In the genomic region with DNA sequence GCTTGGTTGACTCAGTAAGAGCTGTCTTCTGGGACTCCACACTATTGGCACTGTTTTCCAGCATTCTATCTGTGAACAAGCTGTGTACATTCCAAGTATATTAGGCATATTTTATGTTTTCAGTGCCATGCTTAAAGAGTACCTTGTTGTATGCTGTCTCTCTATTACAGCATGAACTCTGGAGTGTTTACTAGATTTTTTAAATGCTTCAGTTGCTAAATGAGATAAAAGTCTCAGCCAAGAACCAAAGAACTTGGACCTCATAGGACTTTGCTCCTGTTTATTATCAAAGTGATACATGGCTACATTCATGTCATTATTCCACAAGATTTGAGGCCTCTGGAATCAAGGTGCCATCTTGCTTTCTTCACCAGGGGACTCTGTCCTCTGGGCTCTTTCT, we compare ENCODE assay signal across 10 cellular contexts.
DNase-seq lines count a peak whose midpoint lies in the region; ATAC-seq and TF ChIP-seq lines count a peak whose summit lies in the region.
"Had no signal": no experiment of that assay in that cellular context is flagged by ENCODE, and none has a peak within 500 bp of the region (broad histone marks: within the 10 kb centered on the region; RNA-seq: fewer than 3 reads in every experiment).

No MANE protein-coding gene starts in this region.

- peak overlapping the region in 3 of 4 donors; percentile 10 to 73 (median 63) for H3K27ac ChIP-seq in tibial nerve

- TF ChIP-seq EP300 in tibial nerve (IDR thresholded peaks at IDR 0.05): no peak

- POLR2A ChIA-PET in activated CD8-positive, alpha-beta T cell treated with anti-CD3 and anti-CD28 coated beads, Interleukin-2, amount 10 ng/mL, durations not matched to agents 7 days and 5 days (lab: Charles Lee): no interaction called here

- H3K4me1 Mint-ChIP-seq in activated CD8-positive, alpha-beta T cell treated with anti-CD3 and anti-CD28 coated beads, Interleukin-2, amount 10 ng/mL, durations not matched to agents 7 days and 5 days (ENCODE audit: low read depth): peaks cover 2% of the 10 kb centered on the region
- H3K4me1 Mint-ChIP-seq: activated naive CD8-positive, alpha-beta T cell treated with anti-CD3 and anti-CD28 coated beads, Interleukin-2, amount 10 ng/mL, durations not matched to agents 7 days and 5 days; stimulated activated naive CD8-positive, alpha-beta T cell treated with anti-CD3 and anti-CD28 coated beads, Interleukin-15, amount 100 ng/mL, for 72 hours had no signal

- no peaks in the 10 kb centered on the region for H3K9me3 ChIP-seq in tibial nerve

- no peaks in the 10 kb centered on the region for H3K27me3 ChIP-seq in tibial nerve

- peaks cover 0 to 21% (median 0%) of the 10 kb centered on the region in 4 donors for H3K4me1 ChIP-seq in tibial nerve

- TF ChIP-seq POLR2A in tibial nerve (IDR thresholded peaks at IDR 0.05): no peak

- no peaks in the 10 kb centered on the region for H3K9me3 Mint-ChIP-seq in activated CD8-positive, alpha-beta T cell treated with anti-CD3 and anti-CD28 coated beads, Interleukin-2, amount 10 ng/mL, durations not matched to agents 7 days and 5 days (ENCODE audit: insufficient read depth)

- DNase-seq in M059J (ENCODE audit: low read depth) (peak; percentile 71), epidermal melanocyte (ENCODE audit: insufficient read length, low spot score) (peak; percentile 24), left colon (no peak), tibial nerve (ENCODE audit: low spot score in 2 of 2) (no peak), HK-2 (ENCODE audit: unreplicated experiment) (no peak)
- no peak for DNase-seq in activated CD8-positive, alpha-beta T cell treated with anti-CD3 and anti-CD28 coated beads, Interleukin-2, amount 10 ng/mL, durations not matched to agents 7 days and 5 days
- DNase-seq: activated naive CD8-positive, alpha-beta T cell treated with anti-CD3 and anti-CD28 coated beads, Interleukin-2, amount 10 ng/mL, durations not matched to agents 7 days and 5 days; NCI-H82; stimulated activated naive CD8-positive, alpha-beta T cell treated with anti-CD3 and anti-CD28 coated beads, Interleukin-15, amount 100 ng/mL, for 72 hours had no signal

- intact Hi-C loops in left colon (cut with DNase I, micrococcal nuclease): no loop called here

- no peak overlapping the region for H3K27ac Mint-ChIP-seq in activated CD8-positive, alpha-beta T cell treated with anti-CD3 and anti-CD28 coated beads, Interleukin-2, amount 10 ng/mL, durations not matched to agents 7 days and 5 days
- H3K27ac Mint-ChIP-seq: activated naive CD8-positive, alpha-beta T cell treated with anti-CD3 and anti-CD28 coated beads, Interleukin-2, amount 10 ng/mL, durations not matched to agents 7 days and 5 days had no signal

- no peak overlapping the region for H3K4me3 Mint-ChIP-seq in activated CD8-positive, alpha-beta T cell treated with anti-CD3 and anti-CD28 coated beads, Interleukin-2, amount 10 ng/mL, durations not matched to agents 7 days and 5 days
- H3K4me3 Mint-ChIP-seq: activated naive CD8-positive, alpha-beta T cell treated with anti-CD3 and anti-CD28 coated beads, Interleukin-2, amount 10 ng/mL, durations not matched to agents 7 days and 5 days; stimulated activated naive CD8-positive, alpha-beta T cell treated with anti-CD3 and anti-CD28 coated beads, Interleukin-15, amount 100 ng/mL, for 72 hours had no signal

- H3K36me3 Mint-ChIP-seq in activated CD8-positive, alpha-beta T cell treated with anti-CD3 and anti-CD28 coated beads, Interleukin-2, amount 10 ng/mL, durations not matched to agents 7 days and 5 days (ENCODE audit: low read depth): no peaks in the 10 kb centered on the region

- no peaks in the 10 kb centered on the region for H3K36me3 ChIP-seq in tibial nerve

- no peak for TF ChIP-seq CTCF in tibial nerve (IDR thresholded peaks at IDR 0.05)

- no peak overlapping the region for H3K4me3 ChIP-seq in tibial nerve

- CTCF ChIA-PET in activated CD8-positive, alpha-beta T cell treated with anti-CD3 and anti-CD28 coated beads, Interleukin-2, amount 10 ng/mL, durations not matched to agents 7 days and 5 days (lab: Charles Lee): no interaction called here

- peak; percentile 39 for ATAC-seq in left colon
- ATAC-seq in HG02870 (IDR thresholded peaks at IDR 0.05; ENCODE audit: unreplicated experiment): no peak
- ATAC-seq in activated CD8-positive, alpha-beta T cell treated with anti-CD3 and anti-CD28 coated beads, Interleukin-2, amount 10 ng/mL, durations not matched to agents 7 days and 5 days: no peak
- ATAC-seq: stimulated activated naive CD8-positive, alpha-beta T cell treated with anti-CD3 and anti-CD28 coated beads, Interleukin-15, amount 100 ng/mL, for 72 hours had no signal

- H3K27me3 Mint-ChIP-seq in activated CD8-positive, alpha-beta T cell treated with anti-CD3 and anti-CD28 coated beads, Interleukin-2, amount 10 ng/mL, durations not matched to agents 7 days and 5 days (ENCODE audit: low read depth): peaks cover 12% of the 10 kb centered on the region
- H3K27me3 Mint-ChIP-seq: stimulated activated naive CD8-positive, alpha-beta T cell treated with anti-CD3 and anti-CD28 coated beads, Interleukin-15, amount 100 ng/mL, for 72 hours had no signal

Comparison
In these comparisons a context has a peak if more than half of its experiments do, and no peak if none do; other contexts are left out.
1. DNase-seq: peak in M059J (single experiment) and epidermal melanocyte (single experiment); none in left colon (0 of 2), tibial nerve (0 of 2), HK-2 (single experiment) and activated CD8-positive, alpha-beta T cell treated with anti-CD3 and anti-CD28 coated beads, Interleukin-2, amount 10 ng/mL, durations not matched to agents 7 days and 5 days (single experiment).